In the genomic region with DNA sequence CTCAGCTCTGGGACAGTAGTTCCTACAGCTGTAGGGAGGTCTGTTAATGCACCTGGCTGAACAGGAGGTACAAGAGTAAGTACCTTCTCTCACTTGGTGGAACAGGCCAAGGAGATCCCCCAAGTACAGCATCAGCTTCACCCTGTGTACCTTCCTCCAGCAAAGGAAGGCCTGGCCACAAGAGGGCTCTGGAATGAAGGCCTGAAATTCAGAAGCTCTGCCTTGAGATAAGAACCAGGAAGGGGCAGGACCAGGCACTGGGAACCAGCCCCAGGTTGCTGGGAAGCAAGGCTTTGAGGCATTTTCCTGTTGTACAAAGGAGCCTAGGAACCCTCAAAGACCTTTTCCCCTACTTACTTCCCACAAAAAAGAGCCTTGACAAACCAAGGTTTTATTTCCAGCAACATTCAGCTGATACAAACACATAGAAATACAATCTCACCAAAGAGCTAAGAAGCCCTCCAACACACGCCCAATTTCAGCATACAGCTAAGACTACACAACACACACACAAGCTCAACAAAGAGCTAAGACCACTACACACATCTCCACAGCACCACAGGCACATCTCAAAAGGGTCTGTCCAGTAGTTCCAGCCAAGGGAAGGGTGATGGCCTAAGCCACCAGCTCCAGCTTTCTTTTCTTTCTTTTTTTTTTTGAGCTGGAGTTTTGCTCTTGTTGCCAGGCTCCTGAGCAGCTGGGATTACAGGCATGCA, we compare ENCODE assay signal across 8 cellular contexts. TPM values are rescaled to one million over a fixed set of nuclear protein-coding genes. Genes with fewer than 3 reads are reported as not detected.
A peak's percentile ranks its signal among the peaks of the same experiment; 100 is the strongest.
DNase-seq lines count a peak whose midpoint lies in the region; ATAC-seq, FAIRE-seq and TF ChIP-seq lines count a peak whose summit lies in the region.

No MANE protein-coding gene starts in this region.

- H3K79me2 ChIP-seq in endothelial cell of umbilical vein (ENCODE audit: control insufficient read depth, insufficient read depth, low read length) = no peaks in the 10 kb centered on the region

- peak; percentile 94 for FAIRE-seq in endothelial cell of umbilical vein (lab: Jason Lieb, UNC)

- H3K9me3 Mint-ChIP-seq in activated CD8-positive, alpha-beta T cell treated with anti-CD3 and anti-CD28 coated beads for 36 hours = no peaks in the 10 kb centered on the region

- peaks cover 8% of the 10 kb centered on the region for H3K36me3 Mint-ChIP-seq in activated CD8-positive, alpha-beta T cell treated with anti-CD3 and anti-CD28 coated beads for 36 hours (ENCODE audit: low read depth)

- BruUV-seq in endothelial cell of umbilical vein (replicated peaks; lab: Mats Ljungman, UMichigan) = TSS peak; percentile 24

- H3K27me3 Mint-ChIP-seq in activated CD8-positive, alpha-beta T cell treated with anti-CD3 and anti-CD28 coated beads for 36 hours = no peaks in the 10 kb centered on the region

- H3K9ac ChIP-seq in endothelial cell of umbilical vein (replicated peaks; ENCODE audit: extremely low read depth, insufficient read depth, low read length) (peak overlapping the region; percentile 0), subcutaneous abdominal adipose tissue (ENCODE audit: low read length in 5 of 5) (peak overlapping the region in 3 of 5 donors; percentile 23 to 55 (median 27))

- TF ChIP-seq POLR2A in endothelial cell of umbilical vein (IDR thresholded peaks at IDR 0.05; ENCODE audit: low read depth, low read length) = no peak

- no peaks in the 10 kb centered on the region for H3K9me1 ChIP-seq in endothelial cell of umbilical vein (replicated peaks; ENCODE audit: control insufficient read depth, extremely low read depth, insufficient read depth, low read length)

- H3K9me3 ChIP-seq in endothelial cell of umbilical vein (replicated peaks; ENCODE audit: control insufficient read depth, insufficient read depth, low read length) (no peaks in the 10 kb centered on the region), mucosa of descending colon (no peaks in the 10 kb centered on the region), subcutaneous abdominal adipose tissue (ENCODE audit: control insufficient read depth in 5 of 5, low read length in 5 of 5) (no peaks in the 10 kb centered on the region)

- peak overlapping the region; percentile 3 for H3K4me2 ChIP-seq in endothelial cell of umbilical vein (ENCODE audit: insufficient read depth, low read length)

- peak; percentile 73 for DNase-seq in SIG-M5 treated with dmso at 0.1 percent for 504 hours (lab: John Stamatoyannopoulos, UW; ENCODE audit: unreplicated experiment)
- DNase-seq in SIG-M5 (lab: John Stamatoyannopoulos, UW) = no peak
- DNase-seq in NCI-H1694 treated with DMSO at 0.1 percent for 48 hours (lab: John Stamatoyannopoulos, UW) = peak; percentile 7
- peak; percentile 72 for DNase-seq in activated CD8-positive, alpha-beta T cell treated with anti-CD3 and anti-CD28 coated beads for 36 hours
- peak; percentile 90 for DNase-seq in endothelial cell of umbilical vein (ENCODE audit: low read depth, low spot score)
- DNase-seq in mucosa of descending colon = peak in 2 of 3 donors; percentile 78 to 86

- intact Hi-C loops in activated CD8-positive, alpha-beta T cell treated with anti-CD3 and anti-CD28 coated beads for 36 hours (cut with micrococcal nuclease) = loop anchor here (5.0 kb wide), 1 partner anchor 100 kb away; a partner anchor contains a TSS
- intact Hi-C loops in endothelial cell of umbilical vein (cut with micrococcal nuclease) = loop anchor here (1.0 to 2.0 kb wide), 5 partner anchors 16 to 101 kb away; a partner anchor contains a TSS
- intact Hi-C loops in mucosa of descending colon (cut with DNase I, micrococcal nuclease) = loop anchor here (5.0 to 10.0 kb wide), 2 partner anchors 97 to 100 kb away; a partner anchor contains a TSS

- CTCF ChIA-PET in activated CD8-positive, alpha-beta T cell treated with anti-CD3 and anti-CD28 coated beads for 36 hours (lab: Charles Lee) = interaction anchor here (0.7 to 5.3 kb wide), 42 partner anchors 7 to 385 kb away, joined by 3 to 65 read pairs (median 4); a partner anchor contains a TSS
- CTCF ChIA-PET in endothelial cell of umbilical vein (lab: Charles Lee) = interaction anchor here (0.6 to 5.5 kb wide), 34 partner anchors 9 to 384 kb away, joined by 3 to 197 read pairs (median 5); a partner anchor contains a TSS

- peak overlapping the region; percentile 62 for H3K27ac ChIP-seq in endothelial cell of umbilical vein (ENCODE audit: insufficient read depth, low read depth, low read length)
- peak overlapping the region; percentile 79 for H3K27ac ChIP-seq in subcutaneous abdominal adipose tissue (ENCODE audit: low read depth, low read length)

- H3K4me3 Mint-ChIP-seq in activated CD8-positive, alpha-beta T cell treated with anti-CD3 and anti-CD28 coated beads for 36 hours = no peak overlapping the region

- H4K20me1 ChIP-seq in endothelial cell of umbilical vein (replicated peaks; ENCODE audit: control insufficient read depth, extremely low read depth, insufficient read depth, low read length) = no peaks in the 10 kb centered on the region

- H3K4me3 ChIP-seq in endothelial cell of umbilical vein (replicated peaks in 1 of 3; ENCODE audit: insufficient read depth in 1 of 3, low read depth in 1 of 3, low read length in 3 of 3) (no peak overlapping the region), mucosa of descending colon (no peak overlapping the region), subcutaneous abdominal adipose tissue (ENCODE audit: low read depth in 1 of 5, low read length in 5 of 5) (no peak overlapping the region)

- dilution Hi-C loops in endothelial cell of umbilical vein (cut with MboI; ENCODE audit: extremely low pct_ligation_motif_present, low sequenced_read_pairs) = no loop called here

- H3K36me3 ChIP-seq in endothelial cell of umbilical vein (ENCODE audit: control insufficient read depth in 2 of 2, extremely low read depth in 1 of 2, insufficient read depth in 2 of 2, low read length in 2 of 2) (peaks cover 10 to 30% of the 10 kb centered on the region in 2 experiments), mucosa of descending colon (ENCODE audit: low read depth) (no peaks in the 10 kb centered on the region), subcutaneous abdominal adipose tissue (ENCODE audit: control insufficient read depth in 5 of 5, insufficient read depth in 5 of 5, low read length in 5 of 5) (peaks cover 0 to 31% (median 28%) of the 10 kb centered on the region in 5 donors)

- ATAC-seq in activated CD8-positive, alpha-beta T cell treated with anti-CD3 and anti-CD28 coated beads for 36 hours = peak; percentile 84
- ATAC-seq in mucosa of descending colon (peak; percentile 87), GM18909 (IDR thresholded peaks at IDR 0.05; ENCODE audit: poor library complexity, unreplicated experiment) (no peak)

- peak overlapping the region; percentile 0 for H2AFZ ChIP-seq in endothelial cell of umbilical vein (ENCODE audit: low read depth, low read length)

- TF ChIP-seq CTCF in activated CD8-positive, alpha-beta T cell treated with anti-CD3 and anti-CD28 coated beads for 36 hours (IDR thresholded peaks at IDR 0.05) = peak; percentile 57
- TF ChIP-seq CTCF in endothelial cell of umbilical vein (IDR thresholded peaks at IDR 0.05; ENCODE audit: extremely low read depth in 1 of 2, insufficient read depth in 1 of 2, low read depth in 1 of 2, low read length in 2 of 2) (peak; percentile 77 to 86), mucosa of descending colon (IDR thresholded peaks at IDR 0.05) (peak; percentile 38)

- H3K4me1 ChIP-seq in endothelial cell of umbilical vein (ENCODE audit: control insufficient read depth, extremely low read depth, insufficient read depth, low read length) (peaks cover 24% of the 10 kb centered on the region), mucosa of descending colon (ENCODE audit: low read depth) (peaks cover 3% of the 10 kb centered on the region), subcutaneous abdominal adipose tissue (ENCODE audit: control insufficient read depth in 5 of 5, insufficient read depth in 5 of 5, low read length in 5 of 5) (peaks cover 2 to 18% (median 13%) of the 10 kb centered on the region in 5 donors)

- POLR2A ChIA-PET in activated CD8-positive, alpha-beta T cell treated with anti-CD3 and anti-CD28 coated beads for 36 hours (lab: Charles Lee) = interaction anchor here (0.8 to 3.1 kb wide), 7 partner anchors 14 to 235 kb away, joined by 3 to 19 read pairs (median 4); a partner anchor contains a TSS
- POLR2A ChIA-PET in endothelial cell of umbilical vein (lab: Charles Lee) = interaction anchor here (1.4 to 2.1 kb wide), 3 partner anchors 15 to 48 kb away, joined by 8 to 19 read pairs (median 10); a partner anchor contains a TSS

- peaks cover 21% of the 10 kb centered on the region for H3K4me1 Mint-ChIP-seq in activated CD8-positive, alpha-beta T cell treated with anti-CD3 and anti-CD28 coated beads for 36 hours (ENCODE audit: low read depth)

- H3K27me3 ChIP-seq in endothelial cell of umbilical vein (ENCODE audit: control insufficient read depth in 2 of 2, insufficient read depth in 2 of 2, low read length in 2 of 2) (no peaks in the 10 kb centered on the region), subcutaneous abdominal adipose tissue (ENCODE audit: control insufficient read depth in 5 of 5, insufficient read depth in 4 of 5, low read length in 5 of 5) (no peaks in the 10 kb centered on the region)

- H3K27ac Mint-ChIP-seq in activated CD8-positive, alpha-beta T cell treated with anti-CD3 and anti-CD28 coated beads for 36 hours = peak overlapping the region; percentile 73

RNA-seq across cellular contexts. Expression of a gene that starts 23.5 kb away (rescaled TPM):
- 10 to 100 TPM; 19.0 to 20.9 TPM for total RNA-seq in activated CD8-positive, alpha-beta T cell treated with anti-CD3 and anti-CD28 coated beads for 36 hours
- total RNA-seq in endothelial cell of umbilical vein (86.3 and 97.0 TPM in 2 replicates), mucosa of descending colon (100 to 1,000 TPM in 2 of 3 donors, 10 to 100 TPM in 1; 84.0 to 222 (median 157) TPM)
- 124 and 137 TPM in 2 replicates for polyA plus RNA-seq in endothelial cell of umbilical vein
- polyA plus RNA-seq in endothelial cell of umbilical vein (2011; cell fraction: cytosol; rRNA removed) = 91.7 and 92.4 TPM in 2 replicates
- polyA plus RNA-seq in endothelial cell of umbilical vein (2011; cell fraction: nucleus; rRNA removed) = 79.3 and 83.6 TPM in 2 replicates
- 57.1 and 63.3 TPM in 2 replicates for polyA plus RNA-seq in endothelial cell of umbilical vein (2012)
- 297 and 401 TPM in 2 replicates for polyA minus RNA-seq in endothelial cell of umbilical vein
- 12.7 TPM for polyA minus RNA-seq in endothelial cell of umbilical vein (2011; cell fraction: cytosol; rRNA and poly(A)+ RNA removed)
- 45.2 and 62.6 TPM in 2 replicates for polyA minus RNA-seq in endothelial cell of umbilical vein (2011; cell fraction: nucleus; rRNA and poly(A)+ RNA removed)

RNA-seq across cellular contexts. Expression of a gene that starts 41.3 kb away (rescaled TPM):
- total RNA-seq in activated CD8-positive, alpha-beta T cell treated with anti-CD3 and anti-CD28 coated beads for 36 hours = 10 to 100 TPM; 70.8 to 78.7 TPM
- total RNA-seq in endothelial cell of umbilical vein (8.9 and 12.5 TPM in 2 replicates), mucosa of descending colon (100 to 1,000 TPM in 1 of 3 donors, 10 to 100 TPM in 2; 48.9 to 105 (median 80.1) TPM)
- 39.1 and 51.6 TPM in 2 replicates for polyA plus RNA-seq in endothelial cell of umbilical vein
- polyA plus RNA-seq in endothelial cell of umbilical vein (2011; cell fraction: cytosol; rRNA removed) = 25.6 and 27.3 TPM in 2 replicates
- polyA plus RNA-seq in endothelial cell of umbilical vein (2011; cell fraction: nucleus; rRNA removed) = 12.5 and 14.6 TPM in 2 replicates
- polyA plus RNA-seq in endothelial cell of umbilical vein (2012) = 10.0 and 21.3 TPM in 2 replicates
- polyA minus RNA-seq in endothelial cell of umbilical vein = 4.3 and 5.2 TPM in 2 replicates
- not detected for polyA minus RNA-seq in endothelial cell of umbilical vein (2011; cell fraction: cytosol; rRNA and poly(A)+ RNA removed)
- polyA minus RNA-seq in endothelial cell of umbilical vein (2011; cell fraction: nucleus; rRNA and poly(A)+ RNA removed) = 2.3 and 2.8 TPM in 2 replicates

RNA-seq across cellular contexts. Expression of a gene that starts 42.9 kb away (rescaled TPM):
- not detected for total RNA-seq in activated CD8-positive, alpha-beta T cell treated with anti-CD3 and anti-CD28 coated beads for 36 hours
- not detected in 2 replicates for total RNA-seq in endothelial cell of umbilical vein
- polyA plus RNA-seq in endothelial cell of umbilical vein = 0.32 and 0.46 TPM in 2 replicates
- 0.08 and 0.13 TPM in 2 replicates for polyA plus RNA-seq in endothelial cell of umbilical vein (2011; cell fraction: cytosol; rRNA removed)
- polyA plus RNA-seq in endothelial cell of umbilical vein (2011; cell fraction: nucleus; rRNA removed) = 0.26 TPM in 1 of 2 replicates, not detected in the other
- polyA plus RNA-seq in endothelial cell of umbilical vein (2012) = not detected in 2 replicates
- 0.93 TPM in 1 of 2 replicates, not detected in the other for polyA minus RNA-seq in endothelial cell of umbilical vein
- not detected for polyA minus RNA-seq in endothelial cell of umbilical vein (2011; cell fraction: cytosol; rRNA and poly(A)+ RNA removed)
- polyA minus RNA-seq in endothelial cell of umbilical vein (2011; cell fraction: nucleus; rRNA and poly(A)+ RNA removed) = 1.3 TPM in 1 of 2 replicates, not detected in the other
- total RNA-seq in mucosa of descending colon = not detected

RNA-seq across cellular contexts. Expression of a gene that starts 48.3 kb away (rescaled TPM):
- 10 to 100 TPM; 50.0 to 52.1 TPM for total RNA-seq in activated CD8-positive, alpha-beta T cell treated with anti-CD3 and anti-CD28 coated beads for 36 hours
- total RNA-seq in endothelial cell of umbilical vein = 56.7 and 57.9 TPM in 2 replicates
- 53.4 and 66.0 TPM in 2 replicates for polyA plus RNA-seq in endothelial cell of umbilical vein
- polyA plus RNA-seq in endothelial cell of umbilical vein (2011; cell fraction: cytosol; rRNA removed) = 38.8 and 48.4 TPM in 2 replicates
- polyA plus RNA-seq in endothelial cell of umbilical vein (2011; cell fraction: nucleus; rRNA removed) = 257 and 283 TPM in 2 replicates
- 34.7 and 40.5 TPM in 2 replicates for polyA plus RNA-seq in endothelial cell of umbilical vein (2012)
- polyA minus RNA-seq in endothelial cell of umbilical vein = 123 and 155 TPM in 2 replicates
- polyA minus RNA-seq in endothelial cell of umbilical vein (2011; cell fraction: cytosol; rRNA and poly(A)+ RNA removed) = 53.7 TPM
- 23.7 and 39.2 TPM in 2 replicates for polyA minus RNA-seq in endothelial cell of umbilical vein (2011; cell fraction: nucleus; rRNA and poly(A)+ RNA removed)
- total RNA-seq in mucosa of descending colon = 10 to 100 TPM; 66.8 to 80.5 (median 71.7) TPM
